Comparison of ENCODE assay signal across 8 cellular contexts in genomic region chr10:21173433-21173963, GRCh38.
DNase-seq lines count a peak whose midpoint lies in the region; ATAC-seq lines count a peak whose summit lies in the region.

No MANE protein-coding gene starts in this region.

- peak; percentile 14 for ATAC-seq in left lobe of liver

- H3K27ac ChIP-seq in temporal lobe (ENCODE audit: low read depth, low read length): peak overlapping the region; percentile 40

- peak; percentile 81 for DNase-seq in NCI-H146 (lab: John Stamatoyannopoulos, UW)
- DNase-seq in NCI-H146 treated with DMSO at 0.1 percent for 48 hours (lab: John Stamatoyannopoulos, UW; ENCODE audit: unreplicated experiment): no peak
- DNase-seq in astrocyte of the hippocampus (ENCODE audit: low read depth, low spot score): peak; percentile 34
- DNase-seq in left lobe of liver (ENCODE audit: low spot score): peak; percentile 43
- no peak for DNase-seq in SW480 (ENCODE audit: low spot score)
- DNase-seq in HuH-7 (ENCODE audit: low spot score): no peak
- no peak for DNase-seq in MV-4-11 (lab: John Stamatoyannopoulos, UW)

Comparison
In these comparisons a context has a peak if more than half of its experiments do, and no peak if none do; other contexts are left out.
1. DNase-seq: peak in NCI-H146 (single experiment), astrocyte of the hippocampus (single experiment) and left lobe of liver (single experiment); none in NCI-H146 treated with DMSO at 0.1 percent for 48 hours (single experiment), SW480 (single experiment), HuH-7 (single experiment) and MV-4-11 (single experiment).